In genomic region chr3:194730369-194730768, GRCh38 we compare ENCODE assay signal across 10 cellular contexts. TPM values are rescaled to one million over a fixed set of nuclear protein-coding genes. Genes with fewer than 3 reads are reported as not detected.
DNase-seq lines count a peak whose midpoint lies in the region; ATAC-seq and TF ChIP-seq lines count a peak whose summit lies in the region.
"Had no signal": no experiment of that assay in that cellular context is flagged by ENCODE, and none has a peak within 500 bp of the region (broad histone marks: within the 10 kb centered on the region; RNA-seq: fewer than 3 reads in every experiment).

No MANE protein-coding gene starts in this region.

- peaks cover 12% of the 10 kb centered on the region for H3K4me1 ChIP-seq in A673 (ENCODE audit: insufficient read depth, low read length, poor library complexity, severe bottlenecking)
- no peaks in the 10 kb centered on the region for H3K4me1 ChIP-seq in foreskin keratinocyte
- H3K4me1 ChIP-seq in mesenchymal stem cell (ENCODE audit: control insufficient read depth, insufficient read depth, low read depth, low read length): no peaks in the 10 kb centered on the region
- H3K4me1 ChIP-seq in Caco-2: no peaks in the 10 kb centered on the region

- no peak overlapping the region for H3K4me2 ChIP-seq in mesenchymal stem cell (ENCODE audit: low read length, poor library complexity, severe bottlenecking)

- H3K9me3 ChIP-seq in A673 (ENCODE audit: low read depth, low read length, poor library complexity, severe bottlenecking) (no peaks in the 10 kb centered on the region), mesenchymal stem cell (ENCODE audit: control insufficient read depth, low read length) (peaks cover 6% of the 10 kb centered on the region), Caco-2 (0 out of 2 replicates have a peak, but pooled peaks cover 3% of the 10 kb centered on the region)

- no peak overlapping the region for H3K23ac ChIP-seq in mesenchymal stem cell (ENCODE audit: low read length in 2 of 2)

- no TSS peak for BruUV-seq in A673 (replicated peaks; lab: Mats Ljungman, UMichigan)
- no TSS peak for BruUV-seq in Caco-2 (replicated peaks; lab: Mats Ljungman, UMichigan)

- H3K18ac ChIP-seq in mesenchymal stem cell (ENCODE audit: low read depth in 1 of 2, low read length in 2 of 2): no peak overlapping the region

- no peak overlapping the region for H3K4ac ChIP-seq in mesenchymal stem cell (ENCODE audit: low read depth in 1 of 2, low read length in 2 of 2)

- H3K27me3 ChIP-seq in A673 (replicated peaks; ENCODE audit: insufficient read depth, low read depth, low read length, poor library complexity) (no peaks in the 10 kb centered on the region), foreskin keratinocyte (peaks cover 4% of the 10 kb centered on the region), mesenchymal stem cell (ENCODE audit: control insufficient read depth in 1 of 2, insufficient read depth in 1 of 2, low read length in 2 of 2) (peaks cover 48 to 50% of the 10 kb centered on the region in 2 experiments), Caco-2 (replicated peaks; ENCODE audit: control insufficient read depth, insufficient read depth, low read length) (no peaks in the 10 kb centered on the region)

- H3K27me3 Mint-ChIP-seq in glutamatergic neuron (ENCODE audit: unreplicated experiment): peaks cover 1% of the 10 kb centered on the region
- H3K27me3 Mint-ChIP-seq in Caco-2 (ENCODE audit: insufficient read depth, unreplicated experiment): peaks cover 1% of the 10 kb centered on the region

- peak; percentile 95 for ATAC-seq in foreskin keratinocyte
- ATAC-seq in HG03460 (IDR thresholded peaks at IDR 0.05; ENCODE audit: unreplicated experiment): no peak

- H3K27ac ChIP-seq in A673 (ENCODE audit: low read depth, low read length, poor library complexity, severe bottlenecking) (peak overlapping the region; percentile 35), foreskin keratinocyte (no peak overlapping the region), mesenchymal stem cell (ENCODE audit: low read length, poor library complexity, severe bottlenecking) (no peak overlapping the region)

- H2BK12ac ChIP-seq in mesenchymal stem cell (ENCODE audit: low read length in 2 of 2): no peak overlapping the region

- H2AK5ac ChIP-seq in mesenchymal stem cell (ENCODE audit: low read length, severe bottlenecking): no peak overlapping the region

- H4K8ac ChIP-seq in mesenchymal stem cell (ENCODE audit: low read length): no peak overlapping the region

- H3K36me3 ChIP-seq in A673 (ENCODE audit: insufficient read depth, low read length, poor library complexity, severe bottlenecking): no peaks in the 10 kb centered on the region
- no peaks in the 10 kb centered on the region for H3K36me3 ChIP-seq in mesenchymal stem cell (ENCODE audit: control insufficient read depth in 1 of 2, insufficient read depth in 2 of 2, low read depth in 1 of 2, low read length in 2 of 2)
- H3K36me3 ChIP-seq in Caco-2 (ENCODE audit: control insufficient read depth, insufficient read depth, low read length): no peaks in the 10 kb centered on the region

- no peak overlapping the region for H3K4me3 ChIP-seq in A673 (ENCODE audit: low read depth, low read length, poor library complexity, severe bottlenecking)
- H3K4me3 ChIP-seq in LNCaP clone FGC (ENCODE audit: low read depth, low read length): 0 out of 2 replicates have a peak overlapping the region, but pooled peaks have one; percentile 16
- no peak overlapping the region for H3K4me3 ChIP-seq in mesenchymal stem cell (ENCODE audit: insufficient read depth in 1 of 2, low read depth in 1 of 2, low read length in 2 of 2)
- no peak overlapping the region for H3K4me3 ChIP-seq in Caco-2 (ENCODE audit: low read depth, low read length)

- intact Hi-C loops in A673 (cut with micrococcal nuclease; ENCODE audit: unreplicated experiment): no loop called here
- intact Hi-C loops in Caco-2 (cut with micrococcal nuclease; ENCODE audit: unreplicated experiment): no loop called here

- POLR2A ChIA-PET in A673 (lab: Charles Lee; ENCODE audit: low non-redundant PET) (interaction anchor here (1.1 kb wide), 1 partner anchor 39 kb away, joined by 3 read pairs; no protein-coding TSS in a partner anchor), Caco-2 (lab: Charles Lee) (no interaction called here)

- H3K4me1 Mint-ChIP-seq in glutamatergic neuron (ENCODE audit: low read depth, unreplicated experiment) (peaks cover 10% of the 10 kb centered on the region), Caco-2 (ENCODE audit: low read depth, unreplicated experiment) (peaks cover 4% of the 10 kb centered on the region)

- H3K9me3 Mint-ChIP-seq in glutamatergic neuron (ENCODE audit: unreplicated experiment): peaks cover 2% of the 10 kb centered on the region
- no peaks in the 10 kb centered on the region for H3K9me3 Mint-ChIP-seq in Caco-2 (ENCODE audit: unreplicated experiment)

- H3K79me1 ChIP-seq in mesenchymal stem cell (replicated peaks; ENCODE audit: low read length, poor library complexity, severe bottlenecking): no peaks in the 10 kb centered on the region

- H3K14ac ChIP-seq in mesenchymal stem cell (ENCODE audit: low read length in 2 of 2): peak overlapping the region in 1 of 2 experiments; percentile 7

- H3K4me3 Mint-ChIP-seq in glutamatergic neuron (ENCODE audit: unreplicated experiment): no peak overlapping the region
- no peak overlapping the region for H3K4me3 Mint-ChIP-seq in Caco-2 (ENCODE audit: unreplicated experiment)
- H3K4me3 Mint-ChIP-seq: B cell had no signal

- 72% methylated on average over 10 of the region's 10 CpGs for WGBS in mesenchymal stem cell

- no peak overlapping the region for H2BK5ac ChIP-seq in mesenchymal stem cell (ENCODE audit: low read depth, low read length, poor library complexity, severe bottlenecking)

- no peak for TF ChIP-seq CTCF in A673 (conservative IDR thresholded peaks at IDR 0.05; ENCODE audit: low read depth, low read length)
- TF ChIP-seq CTCF in LNCaP clone FGC (IDR thresholded peaks at IDR 0.05; ENCODE audit: control insufficient read depth, extremely low read depth, insufficient read depth): no peak
- no peak for TF ChIP-seq CTCF in foreskin keratinocyte (conservative IDR thresholded peaks at IDR 0.05)
- TF ChIP-seq CTCF in glutamatergic neuron (IDR thresholded peaks at IDR 0.05; ENCODE audit: partially characterized antibody, unreplicated experiment): no peak
- no peak for TF ChIP-seq CTCF in Caco-2 (IDR thresholded peaks at IDR 0.05; ENCODE audit: insufficient read depth in 1 of 2, low read depth in 1 of 2, low read length in 1 of 2, severe bottlenecking in 1 of 2, unreplicated experiment in 1 of 2)

- CTCF ChIA-PET in A673 (lab: Charles Lee) (interaction anchor here (0.7 kb wide), 1 partner anchor 539 kb away, joined by 6 read pairs; no protein-coding TSS in a partner anchor), Caco-2 (lab: Charles Lee) (no interaction called here)

- no peak overlapping the region for H3K27ac Mint-ChIP-seq in glutamatergic neuron (ENCODE audit: unreplicated experiment)
- H3K27ac Mint-ChIP-seq in Caco-2 (ENCODE audit: unreplicated experiment): no peak overlapping the region

- H3K36me3 Mint-ChIP-seq in glutamatergic neuron (ENCODE audit: unreplicated experiment) (peaks cover 4% of the 10 kb centered on the region), Caco-2 (ENCODE audit: insufficient read depth, unreplicated experiment) (peaks cover 4% of the 10 kb centered on the region)

- DNase-seq in A673 (ENCODE audit: low spot score) (peak; percentile 96), LNCaP clone FGC (ENCODE audit: low read depth) (peak; percentile 97), NCI-H82 treated with DMSO at 0.1 percent for 48 hours (lab: John Stamatoyannopoulos, UW; ENCODE audit: unreplicated experiment) (peak; percentile 94), foreskin keratinocyte (peak; percentile 73 to 87), glutamatergic neuron (no peak), mesenchymal stem cell (no peak), Caco-2 (no peak)
- DNase-seq: NCI-H1694 had no signal

- H3K9ac ChIP-seq in mesenchymal stem cell (ENCODE audit: low read length): no peak overlapping the region

- no peak overlapping the region for H2BK120ac ChIP-seq in mesenchymal stem cell (ENCODE audit: low read depth, low read length)

- H4K91ac ChIP-seq in mesenchymal stem cell (ENCODE audit: low read length): no peak overlapping the region

- H2AFZ ChIP-seq in mesenchymal stem cell (ENCODE audit: low read depth, low read length): no peak overlapping the region

- H2BK15ac ChIP-seq in mesenchymal stem cell (ENCODE audit: low read depth, poor library complexity, severe bottlenecking): no peak overlapping the region

RNA-seq across cellular contexts. Expression of gene FAM43A, which starts 44.7 kb away (rescaled TPM):
- 29.7 and 38.7 TPM in 2 replicates for total RNA-seq in A673 (2021)
- total RNA-seq in foreskin keratinocyte: 0.58 and 0.63 TPM in 2 replicates
- polyA plus RNA-seq in foreskin keratinocyte: 0.54 and 0.69 TPM in 2 replicates
- 21.6 TPM for total RNA-seq in glutamatergic neuron (ENCODE audit: unreplicated experiment)
- polyA plus RNA-seq in mesenchymal stem cell (2013, experiment 1 of 2): 15.4 TPM
- 15.3 TPM for polyA plus RNA-seq in mesenchymal stem cell (2013, experiment 2 of 2)
- 3.5 and 4.0 TPM in 2 replicates for total RNA-seq in Caco-2 (2022)

RNA-seq across cellular contexts. Expression of gene LSG1, which starts 58.4 kb away (rescaled TPM):
- total RNA-seq in A673 (2021): 64.0 and 81.3 TPM in 2 replicates
- total RNA-seq in foreskin keratinocyte: 37.5 and 38.8 TPM in 2 replicates
- polyA plus RNA-seq in foreskin keratinocyte: 13.7 and 16.2 TPM in 2 replicates
- 26.5 TPM for total RNA-seq in glutamatergic neuron (ENCODE audit: unreplicated experiment)
- 21.0 TPM for polyA plus RNA-seq in mesenchymal stem cell (2013, experiment 1 of 2)
- 19.0 TPM for polyA plus RNA-seq in mesenchymal stem cell (2013, experiment 2 of 2)
- total RNA-seq in Caco-2 (2022): 48.0 and 55.0 TPM in 2 replicates

Comparison
In these comparisons a context has a peak if more than half of its experiments do, and no peak if none do; other contexts are left out.
1. DNase-seq: peak in A673 (single experiment), LNCaP clone FGC (single experiment), NCI-H82 treated with DMSO at 0.1 percent for 48 hours (single experiment) and foreskin keratinocyte (2 of 2); none in glutamatergic neuron (single experiment), mesenchymal stem cell (single experiment) and Caco-2 (0 of 2).